ENCODE assay signal across 8 cellular contexts in genomic region chr7:140646931-140647647, GRCh38. TPM values are rescaled to one million over a fixed set of nuclear protein-coding genes. Genes with fewer than 3 reads are reported as not detected.
DNase-seq lines count a peak whose midpoint lies in the region; ATAC-seq and TF ChIP-seq lines count a peak whose summit lies in the region.

No MANE protein-coding gene starts in this region.

- H3K27ac ChIP-seq in SJCRH30 (no peak overlapping the region), uterus (peak overlapping the region; percentile 38 to 62)

- H3K36me3 ChIP-seq in SJCRH30: no peaks in the 10 kb centered on the region
- no peaks in the 10 kb centered on the region for H3K36me3 ChIP-seq in uterus

- H3K27me3 ChIP-seq in SJCRH30: no peaks in the 10 kb centered on the region
- no peaks in the 10 kb centered on the region for H3K27me3 ChIP-seq in uterus

- H3K9me3 ChIP-seq in SJCRH30 (replicated peaks) (no peaks in the 10 kb centered on the region), uterus (no peaks in the 10 kb centered on the region)

- H3K4me1 ChIP-seq in SJCRH30 (peaks cover 11% of the 10 kb centered on the region), uterus (peaks cover 0 to 6% of the 10 kb centered on the region in 2 donors)

- TF ChIP-seq POLR2A in uterus (IDR thresholded peaks at IDR 0.05): no peak

- in situ Hi-C loops in KBM-7 (cut with MboI; ENCODE audit: low pct_unique_long_range_greater_than_20kb, low sequenced_read_pairs): no loop called here

- ATAC-seq in GM21447 (IDR thresholded peaks at IDR 0.05; ENCODE audit: unreplicated experiment) (peak; percentile 91), left lobe of liver (peak; percentile 76), HG03025 (IDR thresholded peaks at IDR 0.05; ENCODE audit: low FRiP score, unreplicated experiment) (no peak)

- H3K4me3 ChIP-seq in SJCRH30 (no peak overlapping the region), uterus (no peak overlapping the region)

- DNase-seq in EL (peak; percentile 54), KBM-7 (peak; percentile 30), SJCRH30 (peak; percentile 87 to 91), left lobe of liver (ENCODE audit: low spot score) (no peak), uterus (peak; percentile 45 to 65)
- DNase-seq in central memory CD4-positive, alpha-beta T cell: peak; percentile 16

- intact Hi-C loops in uterus (cut with DNase I; ENCODE audit: low total_unique reads): no loop called here

- peak; percentile 39 to 66 (median 46) for TF ChIP-seq CTCF in uterus (IDR thresholded peaks at IDR 0.05)

RNA-seq across cellular contexts. Expression of gene DENND2A, which starts 6.5 kb away (rescaled TPM):
- total RNA-seq in SJCRH30 (2014; rRNA removed; shearing (Covaris generic)): 9.2 and 10.7 TPM in 2 replicates
- total RNA-seq in left lobe of liver: 2.5 TPM
- 10 to 100 TPM in 3 of 4 donors, 1 to 10 TPM in 1; 9.1 to 84.8 (median 35.5) TPM for total RNA-seq in uterus

RNA-seq across cellular contexts. Expression of gene ADCK2, which starts 25.7 kb away (rescaled TPM):
- total RNA-seq in SJCRH30 (2014; rRNA removed; shearing (Covaris generic)): 16.1 and 17.3 TPM in 2 replicates
- 11.7 TPM for total RNA-seq in left lobe of liver
- 10 to 100 TPM; 13.2 to 24.3 (median 22.4) TPM for total RNA-seq in uterus

RNA-seq across cellular contexts. Expression of gene NDUFB2, which starts 49.4 kb away (rescaled TPM):
- 158 and 204 TPM in 2 replicates for total RNA-seq in SJCRH30 (2014; rRNA removed; shearing (Covaris generic))
- total RNA-seq in left lobe of liver: 146 TPM
- total RNA-seq in uterus: 100 to 1,000 TPM in 3 of 4 donors, 10 to 100 TPM in 1; 29.5 to 349 (median 157) TPM
